In the genomic region with DNA sequence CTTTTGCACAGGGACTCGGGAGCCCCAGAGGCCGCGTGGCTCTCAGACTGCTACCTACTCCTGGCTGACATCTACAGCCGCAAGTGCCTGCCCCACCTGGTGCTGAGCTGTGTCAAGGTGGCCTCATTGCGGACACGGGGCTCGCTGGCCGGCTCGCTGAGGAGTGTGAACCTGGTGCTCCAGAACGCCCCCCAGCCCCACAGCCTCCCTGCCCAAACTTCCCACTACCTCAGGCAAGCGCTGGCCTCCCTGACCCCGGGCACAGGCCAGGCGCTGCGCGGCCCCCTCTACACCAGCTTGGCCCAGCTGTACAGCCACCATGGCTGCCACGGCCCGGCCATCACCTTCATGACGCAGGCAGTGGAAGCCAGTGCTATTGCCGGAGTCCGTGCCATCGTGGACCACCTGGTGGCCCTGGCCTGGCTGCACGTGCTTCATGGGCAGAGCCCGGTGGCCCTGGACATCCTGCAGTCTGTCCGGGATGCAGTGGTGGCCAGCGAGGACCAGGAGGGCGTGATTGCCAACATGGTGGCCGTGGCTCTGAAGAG, we compare ENCODE assay signal across 13 cellular contexts. TPM values are rescaled to one million over a fixed set of nuclear protein-coding genes. Genes with fewer than 3 reads are reported as not detected.
DNase-seq lines count a peak whose midpoint lies in the region; ATAC-seq and TF ChIP-seq lines count a peak whose summit lies in the region.
"Had no signal": no experiment of that assay in that cellular context is flagged by ENCODE, and none has a peak within 500 bp of the region (broad histone marks: within the 10 kb centered on the region; RNA-seq: fewer than 3 reads in every experiment).

No MANE protein-coding gene starts in this region.

- H3K4me3 Mint-ChIP-seq in CD8-positive, alpha-beta T cell, result peak overlapping the region; percentile 8
- H3K4me3 Mint-ChIP-seq: activated naive CD4-positive, alpha-beta T cell treated with anti-CD3 and anti-CD28 coated beads for 36 hours had no signal

- no peak overlapping the region for H3K27ac ChIP-seq in CD8-positive, alpha-beta T cell (ENCODE audit: low read depth, low read length)
- peak overlapping the region; percentile 64 for H3K27ac ChIP-seq in PC-3 (ENCODE audit: low read length)
- H3K27ac ChIP-seq in esophagus squamous epithelium, result peak overlapping the region; percentile 71 to 78 (median 74)
- H3K27ac ChIP-seq: left lung had no signal

- H3K79me2 ChIP-seq in PC-3 (ENCODE audit: low read length), result no peaks in the 10 kb centered on the region

- DNase-seq in CD8-positive, alpha-beta T cell, result no peak
- no peak for DNase-seq in PC-3
- no peak for DNase-seq in esophagus squamous epithelium (lab: John Stamatoyannopoulos, UW)
- no peak for DNase-seq in sciatic nerve (ENCODE audit: low spot score)
- DNase-seq in lower leg skin (ENCODE audit: low spot score in 2 of 2), result no peak
- no peak for DNase-seq in T-helper 9 cell
- DNase-seq: Karpas-422 had no signal

- no peak overlapping the region for H3K27ac Mint-ChIP-seq in CD8-positive, alpha-beta T cell
- H3K27ac Mint-ChIP-seq: activated naive CD4-positive, alpha-beta T cell treated with anti-CD3 and anti-CD28 coated beads for 36 hours had no signal

- no peak for TF ChIP-seq POLR2A in esophagus squamous epithelium (IDR thresholded peaks at IDR 0.05)
- no peak for TF ChIP-seq POLR2A in lower leg skin (IDR thresholded peaks at IDR 0.05)

- H3K4me1 ChIP-seq in CD8-positive, alpha-beta T cell (ENCODE audit: insufficient read depth, low read length), result peaks cover 59% of the 10 kb centered on the region
- H3K4me1 ChIP-seq in PC-3 (ENCODE audit: insufficient read depth, low read length), result peaks cover 13% of the 10 kb centered on the region
- peaks cover 15 to 46% (median 23%) of the 10 kb centered on the region in 3 donors for H3K4me1 ChIP-seq in esophagus squamous epithelium

- no peak overlapping the region for H3K4me3 ChIP-seq in CD8-positive, alpha-beta T cell (ENCODE audit: low read depth, low read length)
- no peak overlapping the region for H3K4me3 ChIP-seq in PC-3 (ENCODE audit: low read length)
- no peak overlapping the region for H3K4me3 ChIP-seq in esophagus squamous epithelium
- H3K4me3 ChIP-seq in lower leg skin (ENCODE audit: low read depth, poor library complexity, severe bottlenecking), result no peak overlapping the region
- H3K4me3 ChIP-seq: left lung, sigmoid colon had no signal

- ATAC-seq in CD8-positive, alpha-beta T cell, result no peak
- ATAC-seq in PC-3, result no peak
- peak; percentile 2 for ATAC-seq in sciatic nerve
- ATAC-seq in HG03565 (IDR thresholded peaks at IDR 0.05; ENCODE audit: unreplicated experiment), result no peak
- no peak for ATAC-seq in GM18498 (IDR thresholded peaks at IDR 0.05; ENCODE audit: unreplicated experiment)

- no peaks in the 10 kb centered on the region for H3K9me2 ChIP-seq in PC-3 (replicated peaks; ENCODE audit: low read length)

- TF ChIP-seq CTCF in CD8-positive, alpha-beta T cell (IDR thresholded peaks at IDR 0.05), result no peak
- no peak for TF ChIP-seq CTCF in PC-3 (conservative IDR thresholded peaks at IDR 0.05; ENCODE audit: low read depth, low read length)
- no peak for TF ChIP-seq CTCF in esophagus squamous epithelium (IDR thresholded peaks at IDR 0.05)
- TF ChIP-seq CTCF in lower leg skin (IDR thresholded peaks at IDR 0.05), result no peak

- H3K27me3 ChIP-seq in CD8-positive, alpha-beta T cell (ENCODE audit: insufficient read depth, low read length), result no peaks in the 10 kb centered on the region
- H3K27me3 ChIP-seq in PC-3 (ENCODE audit: low read length) (no peaks in the 10 kb centered on the region), esophagus squamous epithelium (no peaks in the 10 kb centered on the region)
- H3K27me3 ChIP-seq: left lung, sigmoid colon had no signal

- no peaks in the 10 kb centered on the region for H3K27me3 Mint-ChIP-seq in CD8-positive, alpha-beta T cell (ENCODE audit: low read depth)

- CTCF ChIA-PET in CD8-positive, alpha-beta T cell (lab: Charles Lee), result interaction anchor here (0.7 to 2.0 kb wide), 5 partner anchors 13 to 175 kb away, joined by 3 to 14 read pairs (median 4); no protein-coding TSS in a partner anchor
- CTCF ChIA-PET in PC-3 (lab: Charles Lee), result no interaction called here

- H3F3A ChIP-seq in PC-3 (ENCODE audit: low read length, unreplicated experiment), result no peaks in the 10 kb centered on the region

- no peaks in the 10 kb centered on the region for H3K36me3 ChIP-seq in CD8-positive, alpha-beta T cell (ENCODE audit: insufficient read depth, low read length)
- no peaks in the 10 kb centered on the region for H3K36me3 ChIP-seq in PC-3 (ENCODE audit: low read depth, low read length)
- peaks cover 3 to 65% (median 3%) of the 10 kb centered on the region in 3 donors for H3K36me3 ChIP-seq in esophagus squamous epithelium
- H3K36me3 ChIP-seq: sigmoid colon had no signal

- POLR2A ChIA-PET in CD8-positive, alpha-beta T cell (lab: Charles Lee), result interaction anchor here (1.1 to 3.2 kb wide), 2 partner anchors 9 to 29 kb away, joined by 4 to 22 read pairs; a partner anchor contains a TSS
- POLR2A ChIA-PET in PC-3 (lab: Charles Lee; ENCODE audit: unreplicated experiment), result no interaction called here

- H3K4me2 ChIP-seq in PC-3 (ENCODE audit: low read length), result no peak overlapping the region

- no TSS peak for BruUV-seq in PC-3 (replicated peaks; lab: Mats Ljungman, UMichigan)

- 0% methylated on average over 1 of the region's 27 CpGs; no CpG with 5 or more reads in 1 of the 2 donors for WGBS in esophagus squamous epithelium, 2 donors
- WGBS in lower leg skin, 2 donors, result 86 to 93% methylated on average over 23 to 27 of the region's 27 CpGs

- peaks cover 67% of the 10 kb centered on the region for H3K4me1 Mint-ChIP-seq in CD8-positive, alpha-beta T cell (ENCODE audit: low read depth)

- no peaks in the 10 kb centered on the region for H3K9me3 Mint-ChIP-seq in CD8-positive, alpha-beta T cell
- H3K9me3 Mint-ChIP-seq: activated naive CD4-positive, alpha-beta T cell treated with anti-CD3 and anti-CD28 coated beads for 36 hours had no signal

- H3K9me3 ChIP-seq in CD8-positive, alpha-beta T cell (ENCODE audit: low read length), result no peaks in the 10 kb centered on the region
- H3K9me3 ChIP-seq in PC-3 (ENCODE audit: low read length), result no peaks in the 10 kb centered on the region
- H3K9me3 ChIP-seq in esophagus squamous epithelium, result no peaks in the 10 kb centered on the region
- H3K9me3 ChIP-seq: left lung, sigmoid colon had no signal

- peaks cover 23% of the 10 kb centered on the region for H3K36me3 Mint-ChIP-seq in CD8-positive, alpha-beta T cell

- peak overlapping the region; percentile 61 for H3K9ac ChIP-seq in PC-3 (ENCODE audit: low read length)

- no peak overlapping the region for H2AFZ ChIP-seq in PC-3 (ENCODE audit: low read length)

- intact Hi-C loops in CD8-positive, alpha-beta T cell (cut with DNase I, micrococcal nuclease), result loop anchor here (2.0 to 5.0 kb wide), 5 partner anchors 15 to 214 kb away; a partner anchor contains a TSS
- intact Hi-C loops in PC-3 (cut with micrococcal nuclease) (no loop called here), esophagus squamous epithelium (cut with DNase I) (no loop called here), sciatic nerve (cut with DNase I) (no loop called here), lower leg skin (cut with DNase I; ENCODE audit: low total_unique reads) (no loop called here)

- no peaks in the 10 kb centered on the region for H4K20me1 ChIP-seq in PC-3 (ENCODE audit: low read length)

RNA-seq across cellular contexts. Expression of a gene that starts 28.8 kb away (rescaled TPM):
- 100 to 1,000 TPM in 1 of 2 experiments, 10 to 100 TPM in 1; 90.7 to 102 TPM for total RNA-seq in CD8-positive, alpha-beta T cell
- 22.6 and 23.1 TPM in 2 replicates for total RNA-seq in PC-3 (2014; rRNA removed)
- total RNA-seq in esophagus squamous epithelium, result 10 to 100 TPM; 24.6 to 31.2 (median 27.1) TPM
- 52.2 TPM for total RNA-seq in sciatic nerve
- total RNA-seq in lower leg skin, result 10 to 100 TPM; 10.1 to 15.9 (median 11.1) TPM

RNA-seq across cellular contexts. Expression of a gene that starts 41.7 kb away (rescaled TPM):
- total RNA-seq in CD8-positive, alpha-beta T cell, result not detected
- total RNA-seq in PC-3 (2014; rRNA removed), result 2.8 and 4.0 TPM in 2 replicates
- 10 to 100 TPM in 1 of 4 donors, 1 to 10 TPM in 3; 1.8 to 13.0 (median 6.6) TPM for total RNA-seq in esophagus squamous epithelium
- total RNA-seq in sciatic nerve, result 23.7 TPM
- 10 to 100 TPM in 2 of 4 donors, 1 to 10 TPM in 2; 4.0 to 18.2 (median 11.4) TPM for total RNA-seq in lower leg skin
- total RNA-seq: activated naive CD4-positive, alpha-beta T cell treated with anti-CD3 and anti-CD28 coated beads for 36 hours; NCI-H460 had no signal

Comparison
In these comparisons a context has a peak if more than half of its experiments do, and no peak if none do; other contexts are left out.
1. intact Hi-C loops: an anchor here in CD8-positive, alpha-beta T cell (2.0 to 5.0 kb wide); none called in PC-3, esophagus squamous epithelium, sciatic nerve and lower leg skin.